Comparison of ENCODE assay signal across 14 cellular contexts in genomic region chr3:111484666-111485065, GRCh38.
DNase-seq lines count a peak whose midpoint lies in the region; ATAC-seq and TF ChIP-seq lines count a peak whose summit lies in the region.
"Had no signal": no experiment of that assay in that cellular context is flagged by ENCODE, and none has a peak within 500 bp of the region (broad histone marks: within the 10 kb centered on the region; RNA-seq: fewer than 3 reads in every experiment).

No MANE protein-coding gene starts in this region.

- H3K27ac ChIP-seq in VCaP = peak overlapping the region; percentile 65; the same call in 1 of the 2 replicates
- H3K27ac ChIP-seq: parathyroid adenoma had no signal

- DNase-seq in AG09319 (ENCODE audit: extremely low read depth, low read depth) (peak; percentile 66), LNCaP clone FGC (ENCODE audit: low read depth) (peak; percentile 46), iris pigment epithelial cell (ENCODE audit: low read depth) (peak; percentile 30), hypothalamus (lab: John Stamatoyannopoulos, UW) (no peak), midbrain (lab: John Stamatoyannopoulos, UW) (no peak)
- no peak for DNase-seq in activated effector memory CD4-positive, alpha-beta T cell treated with Interleukin-2 at 50 U/mL for 16 hours
- DNase-seq: activated CD4-positive, alpha-beta T cell treated with anti-CD3 and anti-CD28 coated beads, Interleukin-2, amount 50 U/mL, for 1 hour; anterior cingulate cortex; DMS53; NCI-H526 treated with DMSO at 0.1 percent for 48 hours; substantia nigra had no signal

- no peak for ATAC-seq in HG03175 (IDR thresholded peaks at IDR 0.05; ENCODE audit: unreplicated experiment)

- H3K4me3 ChIP-seq in LNCaP clone FGC (ENCODE audit: low read depth, low read length) = no peak overlapping the region

- no peak for TF ChIP-seq CTCF in AG09319 (IDR thresholded peaks at IDR 0.05; ENCODE audit: low read depth, low read length)
- TF ChIP-seq CTCF in LNCaP clone FGC (IDR thresholded peaks at IDR 0.05; ENCODE audit: control insufficient read depth, extremely low read depth, insufficient read depth) = no peak
- no peak for TF ChIP-seq CTCF in VCaP (conservative IDR thresholded peaks at IDR 0.05)

Comparison
In these comparisons a context has a peak if more than half of its experiments do, and no peak if none do; other contexts are left out.
1. DNase-seq: peak in AG09319 (single experiment), LNCaP clone FGC (single experiment) and iris pigment epithelial cell (single experiment); none in hypothalamus (0 of 51), activated effector memory CD4-positive, alpha-beta T cell treated with Interleukin-2 at 50 U/mL for 16 hours (single experiment) and midbrain (single experiment).